ENCODE assay signal across 9 cellular contexts in the genomic region with DNA sequence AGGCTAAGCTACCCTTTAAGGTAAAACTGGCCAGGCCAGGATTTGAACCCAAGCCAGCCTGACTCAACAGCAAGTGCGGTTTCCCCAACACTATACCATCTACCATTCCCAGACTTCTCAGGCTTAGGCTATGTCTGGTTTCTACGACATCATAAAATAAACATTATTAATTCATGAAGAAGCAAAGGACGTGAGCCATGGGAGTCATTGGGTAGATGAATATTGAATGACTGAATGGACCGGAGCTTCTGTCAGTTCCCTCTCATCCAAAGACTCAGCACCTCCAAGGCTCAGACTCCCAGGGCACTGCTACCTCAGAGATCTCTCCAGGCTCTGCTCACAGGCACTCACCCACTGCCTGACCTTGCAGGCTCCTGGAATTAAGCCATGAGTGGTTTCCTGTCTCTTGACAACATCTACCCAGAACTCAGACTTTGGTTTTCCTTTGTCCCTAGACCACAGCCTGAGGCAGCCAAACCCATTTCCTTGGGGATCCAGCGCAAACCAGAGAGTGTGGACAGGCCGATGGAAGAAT.
DNase-seq lines count a peak whose midpoint lies in the region; ATAC-seq and TF ChIP-seq lines count a peak whose summit lies in the region.
"Had no signal": no experiment of that assay in that cellular context is flagged by ENCODE, and none has a peak within 500 bp of the region (broad histone marks: within the 10 kb centered on the region; RNA-seq: fewer than 3 reads in every experiment).

No MANE protein-coding gene starts in this region.

- H3K4me3 ChIP-seq in HFF-Myc (replicated peaks; ENCODE audit: low read depth, low read length) (no peak overlapping the region), adipocyte (ENCODE audit: low read length) (no peak overlapping the region)

- no peak for ATAC-seq in GM18520 (IDR thresholded peaks at IDR 0.05; ENCODE audit: unreplicated experiment)

- peak overlapping the region; percentile 16 for H3K9ac ChIP-seq in adipocyte (ENCODE audit: low read length)

- peaks cover 57% of the 10 kb centered on the region for H3K4me1 ChIP-seq in adipocyte (ENCODE audit: control insufficient read depth, insufficient read depth, low read length)

- in situ Hi-C loops in GM13976 (cut with MboI; ENCODE audit: low sequenced_read_pairs, unreplicated experiment): loop anchor here (5.0 kb wide), 1 partner anchor 163 kb away; a partner anchor contains a TSS

- H3K9me3 ChIP-seq in adipocyte (ENCODE audit: control insufficient read depth, low read length): no peaks in the 10 kb centered on the region

- TF ChIP-seq CTCF in HFF-Myc (IDR thresholded peaks at IDR 0.05; ENCODE audit: low read depth, low read length, missing control alignments) (no peak), GM13976 (IDR thresholded peaks at IDR 0.05; ENCODE audit: borderline replicate concordance, control extremely low read depth, extremely low read depth, insufficient read depth, missing control alignments) (no peak)

- H3K27me3 ChIP-seq in adipocyte (replicated peaks; ENCODE audit: control insufficient read depth, insufficient read depth, low read length): no peaks in the 10 kb centered on the region

- no peaks in the 10 kb centered on the region for H3K36me3 ChIP-seq in adipocyte (ENCODE audit: control insufficient read depth, insufficient read depth, low read length, severe bottlenecking)

- peak; percentile 69 for DNase-seq in AG08395 (ENCODE audit: low spot score)
- DNase-seq in HFF-Myc (ENCODE audit: extremely low read depth, low read depth): peak; percentile 82
- DNase-seq in adipocyte (ENCODE audit: low read depth): peak; percentile 31
- peak; percentile 87 for DNase-seq in islet precursor cell
- DNase-seq in NCI-H510A treated with DMSO at 0.1 percent for 48 hours (lab: John Stamatoyannopoulos, UW): no peak
- DNase-seq in GM13976 (ENCODE audit: low spot score): no peak
- no peak for DNase-seq in activated effector memory CD4-positive, alpha-beta T cell treated with anti-CD3 and anti-CD28 coated beads, Interleukin-2, amount 50 U/mL, for 16 hours
- DNase-seq: NCI-H2171 treated with DMSO at 0.1 percent for 48 hours had no signal

Comparison
In these comparisons a context has a peak if more than half of its experiments do, and no peak if none do; other contexts are left out.
1. DNase-seq: peak in AG08395 (single experiment), HFF-Myc (single experiment), adipocyte (single experiment) and islet precursor cell (single experiment); none in NCI-H510A treated with DMSO at 0.1 percent for 48 hours (single experiment), GM13976 (single experiment) and activated effector memory CD4-positive, alpha-beta T cell treated with anti-CD3 and anti-CD28 coated beads, Interleukin-2, amount 50 U/mL, for 16 hours (single experiment).